8 cellular contexts compared by ENCODE assay signal in genomic region chr7:21939136-21939857, GRCh38. TPM values are rescaled to one million over a fixed set of nuclear protein-coding genes. Genes with fewer than 3 reads are reported as not detected.
DNase-seq lines count a peak whose midpoint lies in the region; ATAC-seq and TF ChIP-seq lines count a peak whose summit lies in the region.

No MANE protein-coding gene starts in this region.

- in situ Hi-C loops in GM13977 (cut with MboI; ENCODE audit: low pct_unique_long_range_greater_than_20kb, low sequenced_read_pairs, unreplicated experiment) = no loop called here

- H3K27ac Mint-ChIP-seq in endothelial cell (ENCODE audit: unreplicated experiment) = no peak overlapping the region

- peaks cover 2% of the 10 kb centered on the region for H3K4me1 Mint-ChIP-seq in endothelial cell (ENCODE audit: unreplicated experiment)

- peaks cover 17% of the 10 kb centered on the region for H3K36me3 Mint-ChIP-seq in endothelial cell (ENCODE audit: low read depth, unreplicated experiment)

- TF ChIP-seq CTCF in GM13977 (IDR thresholded peaks at IDR 0.05; ENCODE audit: extremely low read depth, insufficient read depth, missing control alignments) (no peak), LNCaP clone FGC (IDR thresholded peaks at IDR 0.05; ENCODE audit: control insufficient read depth, extremely low read depth, insufficient read depth) (no peak), endothelial cell (IDR thresholded peaks at IDR 0.05; ENCODE audit: unreplicated experiment) (no peak)

- peak; percentile 67 for ATAC-seq in GM21576 (IDR thresholded peaks at IDR 0.05; ENCODE audit: unreplicated experiment)

- no peaks in the 10 kb centered on the region for H3K27me3 Mint-ChIP-seq in endothelial cell (ENCODE audit: unreplicated experiment)

- H3K4me3 Mint-ChIP-seq in endothelial cell (ENCODE audit: unreplicated experiment) = no peak overlapping the region

- H3K9me3 Mint-ChIP-seq in endothelial cell (ENCODE audit: unreplicated experiment) = no peaks in the 10 kb centered on the region

- H3K4me3 ChIP-seq in LNCaP clone FGC (ENCODE audit: low read depth, low read length) = no peak overlapping the region; the same call in 1 of the 2 replicates

- DNase-seq in GM13977 (ENCODE audit: low spot score) (peak; percentile 62), LNCaP clone FGC (ENCODE audit: low read depth) (peak; percentile 56), amniotic epithelial cell (ENCODE audit: low read depth) (peak; percentile 29), endothelial cell (ENCODE audit: low spot score) (no peak), NCI-H2227 (lab: John Stamatoyannopoulos, UW; ENCODE audit: unreplicated experiment) (no peak), NCI-H1436 treated with DMSO at 0.1 percent for 48 hours (lab: John Stamatoyannopoulos, UW) (no peak)
- DNase-seq in stimulated activated CD4-positive, alpha-beta T cell treated with anti-CD3 and anti-CD28 coated beads, Interleukin-2, amount 100 ng/mL, for 4 hours (ENCODE audit: low read depth) = peak; percentile 6

RNA-seq across cellular contexts. Expression of gene CDCA7L, which starts 6.4 kb away (rescaled TPM):
- total RNA-seq in endothelial cell (ENCODE audit: unreplicated experiment) = 40.7 TPM

Comparison
In these comparisons a context has a peak if more than half of its experiments do, and no peak if none do; other contexts are left out.
1. DNase-seq: peak in GM13977 (single experiment), LNCaP clone FGC (single experiment), amniotic epithelial cell (single experiment) and stimulated activated CD4-positive, alpha-beta T cell treated with anti-CD3 and anti-CD28 coated beads, Interleukin-2, amount 100 ng/mL, for 4 hours (single experiment); none in endothelial cell (single experiment), NCI-H2227 (single experiment) and NCI-H1436 treated with DMSO at 0.1 percent for 48 hours (single experiment).